1 cellular context compared by ENCODE assay signal in genomic region chr2:135530313-135531230, GRCh38.
TF ChIP-seq lines count a peak whose summit lies in the region.

TSS of gene ZRANB3 (minus strand) at chr2:135531218.

TF ChIP-seq in HepG2, 621 proteins besides CTCF, POLR2A, EP300 and RAD21 (continued from another document and continues in another):
- no peak for TF ChIP-seq IRX3 (CRISPR knock-in tag; IDR thresholded peaks at IDR 0.05; ENCODE audit: borderline replicate concordance, low read depth)
- TF ChIP-seq ZNF280D (CRISPR knock-in tag; IDR thresholded peaks at IDR 0.05), result no peak; the same call in 1 of the 2 replicates
- no peak for TF ChIP-seq MTA1 (CRISPR knock-in tag; IDR thresholded peaks at IDR 0.05; ENCODE audit: borderline replicate concordance)
- TF ChIP-seq KLF6 (CRISPR knock-in tag; IDR thresholded peaks at IDR 0.05), result peak; percentile 62; the same call in 1 of the 2 replicates
- no peak for TF ChIP-seq ZNF142 (CRISPR knock-in tag; IDR thresholded peaks at IDR 0.05)
- peak; percentile 80 for TF ChIP-seq POLR2AphosphoS5 (IDR thresholded peaks at IDR 0.05; ENCODE audit: low read depth, low read length)
- TF ChIP-seq ZNF382 (CRISPR knock-in tag; IDR thresholded peaks at IDR 0.05; ENCODE audit: borderline replicate concordance), result no peak
- TF ChIP-seq SALL1 (CRISPR knock-in tag; IDR thresholded peaks at IDR 0.05), result no peak; the same call in none of the 2 replicates
- TF ChIP-seq TOE1 (CRISPR knock-in tag; IDR thresholded peaks at IDR 0.05), result no peak
- TF ChIP-seq ZNF17 (CRISPR knock-in tag; IDR thresholded peaks at IDR 0.05), result no peak
- TF ChIP-seq ZSCAN22 (CRISPR knock-in tag; IDR thresholded peaks at IDR 0.05), result no peak
- TF ChIP-seq SMYD3 (CRISPR knock-in tag; IDR thresholded peaks at IDR 0.05), result peak; percentile 73; the same call in 1 of the 2 replicates
- TF ChIP-seq PTBP1 (IDR thresholded peaks at IDR 0.05; ENCODE audit: low read depth, low read length, poor library complexity, severe bottlenecking), result no peak
- TF ChIP-seq GABPA (IDR thresholded peaks at IDR 0.05; ENCODE audit: low read depth, low read length), result peak; percentile 55
- peak; percentile 93 for TF ChIP-seq GABPA (CRISPR knock-in tag; IDR thresholded peaks at IDR 0.05; ENCODE audit: low read depth)
- TF ChIP-seq ZNF691 (CRISPR knock-in tag; IDR thresholded peaks at IDR 0.05; ENCODE audit: borderline replicate concordance, low read depth), result 0 out of 2 replicates have a peak, but pooled peaks have one; percentile 2
- TF ChIP-seq TAF1 (CRISPR knock-in tag; IDR thresholded peaks at IDR 0.05), result peak; percentile 15; the same call in 1 of the 2 replicates
- TF ChIP-seq GATAD2A (CRISPR knock-in tag; IDR thresholded peaks at IDR 0.05), result no peak
- peak; percentile 79 for TF ChIP-seq ZNF510 (CRISPR knock-in tag; IDR thresholded peaks at IDR 0.05; ENCODE audit: low read depth)
- peak; percentile 86 for TF ChIP-seq HOXA3 (CRISPR knock-in tag; IDR thresholded peaks at IDR 0.05)
- no peak for TF ChIP-seq WIZ (CRISPR knock-in tag; IDR thresholded peaks at IDR 0.05)
- TF ChIP-seq ZKSCAN1 (IDR thresholded peaks at IDR 0.05; ENCODE audit: low read length), result no peak
- no peak for TF ChIP-seq BRCA1 (CRISPR knock-in tag; IDR thresholded peaks at IDR 0.05)
- TF ChIP-seq ZBTB20 (CRISPR knock-in tag; IDR thresholded peaks at IDR 0.05; ENCODE audit: borderline replicate concordance, low read depth), result no peak
- TF ChIP-seq DMTF1 (CRISPR knock-in tag; IDR thresholded peaks at IDR 0.05), result no peak; the same call in 1 of the 2 replicates
- no peak for TF ChIP-seq PCBP1 (IDR thresholded peaks at IDR 0.05; ENCODE audit: borderline replicate concordance, low read depth, low read length)
- TF ChIP-seq ZBTB7A (CRISPR knock-in tag; IDR thresholded peaks at IDR 0.05), result no peak
- no peak for TF ChIP-seq AKNA (CRISPR knock-in tag; IDR thresholded peaks at IDR 0.05; ENCODE audit: borderline replicate concordance)
- peak; percentile 78 for TF ChIP-seq ARNT2 (CRISPR knock-in tag; IDR thresholded peaks at IDR 0.05; ENCODE audit: low read depth)
- no peak for TF ChIP-seq SNRNP70 (IDR thresholded peaks at IDR 0.05; ENCODE audit: low read depth, low read length)
- no peak for TF ChIP-seq ZFP82 (CRISPR knock-in tag; IDR thresholded peaks at IDR 0.05; ENCODE audit: borderline replicate concordance)
- no peak for TF ChIP-seq ZNF674 (CRISPR knock-in tag; IDR thresholded peaks at IDR 0.05; ENCODE audit: low read depth)
- no peak for TF ChIP-seq RFX1 (IDR thresholded peaks at IDR 0.05)
- no peak for TF ChIP-seq CEBPZ (IDR thresholded peaks at IDR 0.05; ENCODE audit: low read length)
- peak; percentile 10 for TF ChIP-seq SATB2 (CRISPR knock-in tag; IDR thresholded peaks at IDR 0.05)
- peak; percentile 11 for TF ChIP-seq NFKBIZ (CRISPR knock-in tag; IDR thresholded peaks at IDR 0.05)
- no peak for TF ChIP-seq ZNF773 (CRISPR knock-in tag; IDR thresholded peaks at IDR 0.05; ENCODE audit: borderline replicate concordance)
- TF ChIP-seq BRD4 (CRISPR knock-in tag; IDR thresholded peaks at IDR 0.05), result no peak
- no peak for TF ChIP-seq TBX3 (IDR thresholded peaks at IDR 0.05; ENCODE audit: borderline replicate concordance)
- no peak for TF ChIP-seq HNRNPK (IDR thresholded peaks at IDR 0.05; ENCODE audit: low read depth, low read length, poor library complexity, severe bottlenecking)
- no peak for TF ChIP-seq THAP8 (CRISPR knock-in tag; IDR thresholded peaks at IDR 0.05; ENCODE audit: borderline replicate concordance)
- 0 out of 2 replicates have a peak, but pooled peaks have one; percentile 3 for TF ChIP-seq MEF2D (CRISPR knock-in tag; IDR thresholded peaks at IDR 0.05)
- TF ChIP-seq TOPORS (CRISPR knock-in tag; IDR thresholded peaks at IDR 0.05), result no peak
